Comparison of ENCODE assay signal across 1 cellular context in the genomic region with DNA sequence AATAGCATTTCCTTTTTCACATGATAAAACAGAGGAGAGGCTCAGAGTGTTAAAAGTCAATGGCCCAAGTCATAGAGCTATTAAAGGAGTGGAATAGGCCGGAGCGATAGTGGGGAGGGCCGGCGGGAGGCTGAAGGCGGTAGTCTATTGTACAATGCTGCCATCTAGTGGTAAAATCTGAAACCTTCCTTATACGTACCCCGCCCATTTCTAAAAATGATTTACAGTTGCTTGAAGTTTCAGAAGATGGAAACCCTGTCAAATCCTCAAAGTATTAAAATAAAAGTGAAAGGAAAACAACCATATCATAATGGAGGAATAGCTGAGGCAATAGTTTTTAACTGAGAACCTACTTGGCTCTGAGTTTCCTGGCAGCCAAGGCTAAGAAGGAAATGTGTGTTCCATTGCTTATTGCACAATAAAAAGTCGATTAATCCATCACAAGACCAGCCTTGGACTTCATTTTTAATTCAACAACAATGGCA.
A peak's percentile ranks its signal among the peaks of the same experiment; 100 is the strongest.
TF ChIP-seq lines count a peak whose summit lies in the region.

No MANE protein-coding gene starts in this region.

TF ChIP-seq in K562, 482 proteins besides CTCF, POLR2A, EP300 and RAD21 (continued from another document and continues in another):
- TF ChIP-seq, protein P1, sequence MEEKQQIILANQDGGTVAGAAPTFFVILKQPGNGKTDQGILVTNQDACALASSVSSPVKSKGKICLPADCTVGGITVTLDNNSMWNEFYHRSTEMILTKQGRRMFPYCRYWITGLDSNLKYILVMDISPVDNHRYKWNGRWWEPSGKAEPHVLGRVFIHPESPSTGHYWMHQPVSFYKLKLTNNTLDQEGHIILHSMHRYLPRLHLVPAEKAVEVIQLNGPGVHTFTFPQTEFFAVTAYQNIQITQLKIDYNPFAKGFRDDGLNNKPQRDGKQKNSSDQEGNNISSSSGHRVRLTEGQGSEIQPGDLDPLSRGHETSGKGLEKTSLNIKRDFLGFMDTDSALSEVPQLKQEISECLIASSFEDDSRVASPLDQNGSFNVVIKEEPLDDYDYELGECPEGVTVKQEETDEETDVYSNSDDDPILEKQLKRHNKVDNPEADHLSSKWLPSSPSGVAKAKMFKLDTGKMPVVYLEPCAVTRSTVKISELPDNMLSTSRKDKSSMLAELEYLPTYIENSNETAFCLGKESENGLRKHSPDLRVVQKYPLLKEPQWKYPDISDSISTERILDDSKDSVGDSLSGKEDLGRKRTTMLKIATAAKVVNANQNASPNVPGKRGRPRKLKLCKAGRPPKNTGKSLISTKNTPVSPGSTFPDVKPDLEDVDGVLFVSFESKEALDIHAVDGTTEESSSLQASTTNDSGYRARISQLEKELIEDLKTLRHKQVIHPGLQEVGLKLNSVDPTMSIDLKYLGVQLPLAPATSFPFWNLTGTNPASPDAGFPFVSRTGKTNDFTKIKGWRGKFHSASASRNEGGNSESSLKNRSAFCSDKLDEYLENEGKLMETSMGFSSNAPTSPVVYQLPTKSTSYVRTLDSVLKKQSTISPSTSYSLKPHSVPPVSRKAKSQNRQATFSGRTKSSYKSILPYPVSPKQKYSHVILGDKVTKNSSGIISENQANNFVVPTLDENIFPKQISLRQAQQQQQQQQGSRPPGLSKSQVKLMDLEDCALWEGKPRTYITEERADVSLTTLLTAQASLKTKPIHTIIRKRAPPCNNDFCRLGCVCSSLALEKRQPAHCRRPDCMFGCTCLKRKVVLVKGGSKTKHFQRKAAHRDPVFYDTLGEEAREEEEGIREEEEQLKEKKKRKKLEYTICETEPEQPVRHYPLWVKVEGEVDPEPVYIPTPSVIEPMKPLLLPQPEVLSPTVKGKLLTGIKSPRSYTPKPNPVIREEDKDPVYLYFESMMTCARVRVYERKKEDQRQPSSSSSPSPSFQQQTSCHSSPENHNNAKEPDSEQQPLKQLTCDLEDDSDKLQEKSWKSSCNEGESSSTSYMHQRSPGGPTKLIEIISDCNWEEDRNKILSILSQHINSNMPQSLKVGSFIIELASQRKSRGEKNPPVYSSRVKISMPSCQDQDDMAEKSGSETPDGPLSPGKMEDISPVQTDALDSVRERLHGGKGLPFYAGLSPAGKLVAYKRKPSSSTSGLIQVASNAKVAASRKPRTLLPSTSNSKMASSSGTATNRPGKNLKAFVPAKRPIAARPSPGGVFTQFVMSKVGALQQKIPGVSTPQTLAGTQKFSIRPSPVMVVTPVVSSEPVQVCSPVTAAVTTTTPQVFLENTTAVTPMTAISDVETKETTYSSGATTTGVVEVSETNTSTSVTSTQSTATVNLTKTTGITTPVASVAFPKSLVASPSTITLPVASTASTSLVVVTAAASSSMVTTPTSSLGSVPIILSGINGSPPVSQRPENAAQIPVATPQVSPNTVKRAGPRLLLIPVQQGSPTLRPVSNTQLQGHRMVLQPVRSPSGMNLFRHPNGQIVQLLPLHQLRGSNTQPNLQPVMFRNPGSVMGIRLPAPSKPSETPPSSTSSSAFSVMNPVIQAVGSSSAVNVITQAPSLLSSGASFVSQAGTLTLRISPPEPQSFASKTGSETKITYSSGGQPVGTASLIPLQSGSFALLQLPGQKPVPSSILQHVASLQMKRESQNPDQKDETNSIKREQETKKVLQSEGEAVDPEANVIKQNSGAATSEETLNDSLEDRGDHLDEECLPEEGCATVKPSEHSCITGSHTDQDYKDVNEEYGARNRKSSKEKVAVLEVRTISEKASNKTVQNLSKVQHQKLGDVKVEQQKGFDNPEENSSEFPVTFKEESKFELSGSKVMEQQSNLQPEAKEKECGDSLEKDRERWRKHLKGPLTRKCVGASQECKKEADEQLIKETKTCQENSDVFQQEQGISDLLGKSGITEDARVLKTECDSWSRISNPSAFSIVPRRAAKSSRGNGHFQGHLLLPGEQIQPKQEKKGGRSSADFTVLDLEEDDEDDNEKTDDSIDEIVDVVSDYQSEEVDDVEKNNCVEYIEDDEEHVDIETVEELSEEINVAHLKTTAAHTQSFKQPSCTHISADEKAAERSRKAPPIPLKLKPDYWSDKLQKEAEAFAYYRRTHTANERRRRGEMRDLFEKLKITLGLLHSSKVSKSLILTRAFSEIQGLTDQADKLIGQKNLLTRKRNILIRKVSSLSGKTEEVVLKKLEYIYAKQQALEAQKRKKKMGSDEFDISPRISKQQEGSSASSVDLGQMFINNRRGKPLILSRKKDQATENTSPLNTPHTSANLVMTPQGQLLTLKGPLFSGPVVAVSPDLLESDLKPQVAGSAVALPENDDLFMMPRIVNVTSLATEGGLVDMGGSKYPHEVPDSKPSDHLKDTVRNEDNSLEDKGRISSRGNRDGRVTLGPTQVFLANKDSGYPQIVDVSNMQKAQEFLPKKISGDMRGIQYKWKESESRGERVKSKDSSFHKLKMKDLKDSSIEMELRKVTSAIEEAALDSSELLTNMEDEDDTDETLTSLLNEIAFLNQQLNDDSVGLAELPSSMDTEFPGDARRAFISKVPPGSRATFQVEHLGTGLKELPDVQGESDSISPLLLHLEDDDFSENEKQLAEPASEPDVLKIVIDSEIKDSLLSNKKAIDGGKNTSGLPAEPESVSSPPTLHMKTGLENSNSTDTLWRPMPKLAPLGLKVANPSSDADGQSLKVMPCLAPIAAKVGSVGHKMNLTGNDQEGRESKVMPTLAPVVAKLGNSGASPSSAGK (IDR thresholded peaks at IDR 0.05): no peak
- TF ChIP-seq ZBTB8A (IDR thresholded peaks at IDR 0.05; ENCODE audit: partially characterized antibody) (no peak), EP400 (IDR thresholded peaks at IDR 0.05) (no peak), ZFP36 (IDR thresholded peaks at IDR 0.05; ENCODE audit: low read depth, low read length, partially characterized antibody) (no peak), ARNT (IDR thresholded peaks at IDR 0.05) (no peak), NFRKB (IDR thresholded peaks at IDR 0.05; ENCODE audit: low read depth) (no peak), RCOR1 (IDR thresholded peaks at IDR 0.05; ENCODE audit: borderline replicate concordance in 1 of 2, low read depth in 2 of 2, low read length in 2 of 2) (no peak), JUND (IDR thresholded peaks at IDR 0.05; ENCODE audit: borderline replicate concordance, low read depth, low read length) (peak; percentile 13; the same call in 1 of the 2 replicates), JUND (tag; IDR thresholded peaks at IDR 0.05; ENCODE audit: borderline replicate concordance, low read depth, low read length) (no peak), ZNF324 (CRISPR knock-in tag; IDR thresholded peaks at IDR 0.05) (no peak), PHF20 (IDR thresholded peaks at IDR 0.05; ENCODE audit: partially characterized antibody) (no peak), CREM (IDR thresholded peaks at IDR 0.05; ENCODE audit: low read depth) (no peak), CTCFL (IDR thresholded peaks at IDR 0.05; ENCODE audit: borderline replicate concordance, insufficient read depth, low read depth, low read length, poor library complexity, severe bottlenecking) (no peak), PHB (CRISPR knock-in tag; IDR thresholded peaks at IDR 0.05) (no peak), CHD7 (IDR thresholded peaks at IDR 0.05; ENCODE audit: low read depth, low read length) (no peak), ERF (CRISPR knock-in tag; IDR thresholded peaks at IDR 0.05) (no peak), ZNF282 (CRISPR knock-in tag; IDR thresholded peaks at IDR 0.05) (no peak), CREBBP (IDR thresholded peaks at IDR 0.05; ENCODE audit: low read depth, low read length) (no peak), ZNF444 (CRISPR knock-in tag; IDR thresholded peaks at IDR 0.05) (no peak), ZNF551 (CRISPR knock-in tag; IDR thresholded peaks at IDR 0.05) (no peak), SNIP1 (IDR thresholded peaks at IDR 0.05; ENCODE audit: low read depth) (no peak), ZNF512 (tag; IDR thresholded peaks at IDR 0.05) (no peak)
- TF ChIP-seq, protein P2, sequence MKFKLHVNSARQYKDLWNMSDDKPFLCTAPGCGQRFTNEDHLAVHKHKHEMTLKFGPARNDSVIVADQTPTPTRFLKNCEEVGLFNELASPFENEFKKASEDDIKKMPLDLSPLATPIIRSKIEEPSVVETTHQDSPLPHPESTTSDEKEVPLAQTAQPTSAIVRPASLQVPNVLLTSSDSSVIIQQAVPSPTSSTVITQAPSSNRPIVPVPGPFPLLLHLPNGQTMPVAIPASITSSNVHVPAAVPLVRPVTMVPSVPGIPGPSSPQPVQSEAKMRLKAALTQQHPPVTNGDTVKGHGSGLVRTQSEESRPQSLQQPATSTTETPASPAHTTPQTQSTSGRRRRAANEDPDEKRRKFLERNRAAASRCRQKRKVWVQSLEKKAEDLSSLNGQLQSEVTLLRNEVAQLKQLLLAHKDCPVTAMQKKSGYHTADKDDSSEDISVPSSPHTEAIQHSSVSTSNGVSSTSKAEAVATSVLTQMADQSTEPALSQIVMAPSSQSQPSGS (CRISPR knock-in tag; IDR thresholded peaks at IDR 0.05): no peak
